ENCODE assay signal across 11 cellular contexts in the genomic region with DNA sequence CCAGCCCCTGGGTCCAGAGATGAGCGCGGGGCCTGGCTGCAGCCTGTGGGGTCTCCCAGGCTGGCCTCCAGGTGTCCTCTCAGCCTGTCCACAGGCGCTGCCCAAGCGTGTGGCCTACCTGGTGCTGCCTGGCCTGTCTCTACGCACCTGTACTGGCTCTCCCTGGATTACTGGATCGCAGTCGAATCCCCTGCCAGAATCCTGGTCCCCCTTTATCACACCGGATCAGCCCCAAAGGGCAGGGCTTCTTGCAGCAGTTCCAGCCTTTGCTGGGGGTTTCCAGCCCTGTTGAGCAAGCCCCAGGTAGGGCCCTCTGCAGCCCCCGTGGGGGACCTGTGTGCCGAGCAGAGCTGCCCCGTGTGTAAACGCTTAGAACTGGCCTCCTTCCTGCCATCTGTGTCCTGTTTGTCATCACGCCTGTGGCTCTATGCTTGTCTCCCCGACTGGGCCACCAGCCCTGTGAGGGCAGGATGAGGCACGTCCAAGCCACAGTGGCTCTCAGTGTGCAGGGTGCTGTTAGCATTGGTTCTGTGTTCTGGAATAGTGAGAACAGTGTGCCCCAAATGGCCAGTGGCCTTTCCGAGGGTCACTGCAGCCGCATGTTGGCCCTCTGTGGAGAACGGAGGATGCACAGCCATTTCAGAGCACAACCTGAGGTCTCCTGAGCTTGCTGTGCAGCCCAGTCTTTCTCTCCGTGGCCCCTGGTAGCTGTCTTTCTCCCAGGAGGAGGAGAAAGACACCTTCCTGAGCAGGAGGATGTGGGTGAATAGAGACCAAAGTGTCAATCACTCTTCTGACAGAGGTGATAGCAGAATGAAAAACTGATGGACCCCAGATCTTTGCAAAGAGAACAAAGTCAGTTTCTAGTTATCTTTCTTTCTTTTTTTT. TPM values are rescaled to one million over a fixed set of nuclear protein-coding genes. Genes with fewer than 3 reads are reported as not detected.
DNase-seq lines count a peak whose midpoint lies in the region; ATAC-seq and TF ChIP-seq lines count a peak whose summit lies in the region.
"Had no signal": no experiment of that assay in that cellular context is flagged by ENCODE, and none has a peak within 500 bp of the region (broad histone marks: within the 10 kb centered on the region; RNA-seq: fewer than 3 reads in every experiment).

No MANE protein-coding gene starts in this region.

- H3K4me3 ChIP-seq in right cardiac atrium (ENCODE audit: low read length) = no peak overlapping the region
- no peak overlapping the region for H3K4me3 ChIP-seq in tibial artery
- H3K4me3 ChIP-seq: upper lobe of left lung had no signal

- H3K4me1 ChIP-seq in right cardiac atrium (ENCODE audit: control insufficient read depth, insufficient read depth, low read length) (peaks cover 3% of the 10 kb centered on the region), tibial artery (peaks cover 5 to 44% (median 30%) of the 10 kb centered on the region in 4 donors)

- H3K9me3 Mint-ChIP-seq in activated T-cell treated with anti-CD3 and anti-CD28 coated beads, Interleukin-2, amount 50 U/mL, for 72 hours = no peaks in the 10 kb centered on the region
- no peaks in the 10 kb centered on the region for H3K9me3 Mint-ChIP-seq in activated T-helper 2 cell treated with anti-CD3 and anti-CD28 coated beads, Interferon-gamma antibody, Interleukin-2, Interleukin-4, amounts not matched to agents 10 μg/mL and 5 μg/mL and 100 μg/mL, durations not matched to agents 14 hours and 24 hours and 36 hours

- peak overlapping the region; percentile 8 for H3K27ac ChIP-seq in right cardiac atrium (ENCODE audit: low read length)
- peak overlapping the region; percentile 44 to 81 for H3K27ac ChIP-seq in tibial artery

- H3K27me3 ChIP-seq in right cardiac atrium (ENCODE audit: control insufficient read depth, insufficient read depth) = no peaks in the 10 kb centered on the region
- H3K27me3 ChIP-seq in tibial artery = no peaks in the 10 kb centered on the region
- H3K27me3 ChIP-seq: upper lobe of left lung had no signal

- H3K9me3 ChIP-seq in right cardiac atrium (ENCODE audit: control insufficient read depth, low read length) (no peaks in the 10 kb centered on the region), tibial artery (no peaks in the 10 kb centered on the region)
- H3K9me3 ChIP-seq: upper lobe of left lung had no signal

- H3K4me3 Mint-ChIP-seq in activated T-cell treated with anti-CD3 and anti-CD28 coated beads, Interleukin-2, amount 50 U/mL, for 72 hours = no peak overlapping the region
- no peak overlapping the region for H3K4me3 Mint-ChIP-seq in activated T-helper 2 cell treated with anti-CD3 and anti-CD28 coated beads, Interferon-gamma antibody, Interleukin-2, Interleukin-4, amounts not matched to agents 10 μg/mL and 5 μg/mL and 100 μg/mL, durations not matched to agents 14 hours and 24 hours and 36 hours (ENCODE audit: low read depth)

- H3K36me3 Mint-ChIP-seq in activated T-cell treated with anti-CD3 and anti-CD28 coated beads, Interleukin-2, amount 50 U/mL, for 72 hours (ENCODE audit: insufficient read depth in 2 of 2) = peaks cover 0 to 3% of the 10 kb centered on the region in 2 donors
- H3K36me3 Mint-ChIP-seq in activated T-helper 2 cell treated with anti-CD3 and anti-CD28 coated beads, Interferon-gamma antibody, Interleukin-2, Interleukin-4, amounts not matched to agents 10 μg/mL and 5 μg/mL and 100 μg/mL, durations not matched to agents 14 hours and 24 hours and 36 hours (ENCODE audit: low read depth) = peaks cover 9% of the 10 kb centered on the region

- H3K27ac Mint-ChIP-seq in activated T-cell treated with anti-CD3 and anti-CD28 coated beads, Interleukin-2, amount 50 U/mL, for 72 hours = peak overlapping the region; percentile 57
- peak overlapping the region; percentile 55 for H3K27ac Mint-ChIP-seq in activated T-helper 2 cell treated with anti-CD3 and anti-CD28 coated beads, Interferon-gamma antibody, Interleukin-2, Interleukin-4, amounts not matched to agents 10 μg/mL and 5 μg/mL and 100 μg/mL, durations not matched to agents 14 hours and 24 hours and 36 hours

- no peaks in the 10 kb centered on the region for H3K36me3 ChIP-seq in tibial artery

- intact Hi-C loops in activated T-helper 2 cell treated with anti-CD3 and anti-CD28 coated beads, Interferon-gamma antibody, Interleukin-2, Interleukin-4, amounts not matched to agents 10 μg/mL and 5 μg/mL and 100 μg/mL, durations not matched to agents 14 hours and 24 hours and 36 hours (cut with micrococcal nuclease) = no loop called here
- intact Hi-C loops in right cardiac atrium (cut with DNase I) = loop anchor here in 1 of 4 donors (10.0 kb wide), 1 partner anchor 59 kb away; a partner anchor contains a TSS
- intact Hi-C loops in tibial artery (cut with DNase I; ENCODE audit: low total_unique reads) = no loop called here

- H3K27me3 Mint-ChIP-seq in activated T-cell treated with anti-CD3 and anti-CD28 coated beads, Interleukin-2, amount 50 U/mL, for 72 hours (ENCODE audit: low read depth) = no peaks in the 10 kb centered on the region
- H3K27me3 Mint-ChIP-seq in activated T-helper 2 cell treated with anti-CD3 and anti-CD28 coated beads, Interferon-gamma antibody, Interleukin-2, Interleukin-4, amounts not matched to agents 10 μg/mL and 5 μg/mL and 100 μg/mL, durations not matched to agents 14 hours and 24 hours and 36 hours (ENCODE audit: low read depth) = no peaks in the 10 kb centered on the region

- TF ChIP-seq CTCF in tibial artery (IDR thresholded peaks at IDR 0.05) = no peak

- 61% methylated on average over 19 of the region's 19 CpGs for WGBS in right cardiac atrium

- peaks cover 4% of the 10 kb centered on the region for H3K4me1 Mint-ChIP-seq in activated T-cell treated with anti-CD3 and anti-CD28 coated beads, Interleukin-2, amount 50 U/mL, for 72 hours (ENCODE audit: low read depth)
- H3K4me1 Mint-ChIP-seq in activated T-helper 2 cell treated with anti-CD3 and anti-CD28 coated beads, Interferon-gamma antibody, Interleukin-2, Interleukin-4, amounts not matched to agents 10 μg/mL and 5 μg/mL and 100 μg/mL, durations not matched to agents 14 hours and 24 hours and 36 hours (ENCODE audit: low read depth) = peaks cover 13% of the 10 kb centered on the region

- no peak for DNase-seq in activated T-cell treated with anti-CD3 and anti-CD28 coated beads, Interleukin-2, amount 50 U/mL, for 72 hours
- no peak for DNase-seq in activated T-cell treated with anti-CD3 and anti-CD28 coated beads, Interleukin-2, amount 50 U/mL, for 1 hour
- DNase-seq in activated T-helper 2 cell treated with anti-CD3 and anti-CD28 coated beads, Interferon-gamma antibody, Interleukin-2, Interleukin-4, amounts not matched to agents 10 μg/mL and 5 μg/mL and 100 μg/mL, durations not matched to agents 14 hours and 24 hours and 36 hours (ENCODE audit: low spot score) = no peak
- DNase-seq in right cardiac atrium (peak in 2 of 3 donors; percentile 45 to 47), tibial artery (no peak), NCI-H1436 treated with DMSO at 0.1 percent for 48 hours (lab: John Stamatoyannopoulos, UW) (no peak), NCI-H748 (lab: John Stamatoyannopoulos, UW; ENCODE audit: unreplicated experiment) (no peak)
- DNase-seq: activated CD4-positive, alpha-beta T cell treated with anti-CD3 and anti-CD28 coated beads, Interleukin-2, amount 50 U/mL, for 4 hours; SW 1271; upper lobe of left lung had no signal

- peak; percentile 15 to 51 for ATAC-seq in activated T-cell treated with anti-CD3 and anti-CD28 coated beads, Interleukin-2, amount 50 U/mL, for 72 hours (replicated peaks in 1 of 2)
- ATAC-seq in right cardiac atrium (no peak), GM19397 (IDR thresholded peaks at IDR 0.05; ENCODE audit: unreplicated experiment) (no peak)

RNA-seq across cellular contexts. Expression of a gene that starts 13.9 kb away (rescaled TPM):
- 10 to 100 TPM; 21.3 to 23.4 TPM for total RNA-seq in activated T-cell treated with anti-CD3 and anti-CD28 coated beads, Interleukin-2, amount 50 U/mL, for 72 hours
- total RNA-seq in activated T-helper 2 cell treated with anti-CD3 and anti-CD28 coated beads, Interferon-gamma antibody, Interleukin-2, Interleukin-4, amounts not matched to agents 10 μg/mL and 5 μg/mL and 100 μg/mL, durations not matched to agents 14 hours and 24 hours and 36 hours = 19.9 and 20.9 TPM in 2 replicates
- total RNA-seq in right cardiac atrium = 10 to 100 TPM; 18.7 to 28.5 (median 26.0) TPM
- 32.9 TPM for polyA plus RNA-seq in right cardiac atrium

RNA-seq across cellular contexts. Expression of a gene that starts 13.9 kb away (rescaled TPM):
- total RNA-seq in activated T-cell treated with anti-CD3 and anti-CD28 coated beads, Interleukin-2, amount 50 U/mL, for 72 hours = 100 to 1,000 TPM in 1 of 2 donors, 10 to 100 TPM in 1; 97.4 to 101 TPM
- total RNA-seq in activated T-helper 2 cell treated with anti-CD3 and anti-CD28 coated beads, Interferon-gamma antibody, Interleukin-2, Interleukin-4, amounts not matched to agents 10 μg/mL and 5 μg/mL and 100 μg/mL, durations not matched to agents 14 hours and 24 hours and 36 hours = 93.4 and 95.6 TPM in 2 replicates
- total RNA-seq in right cardiac atrium = 10 to 100 TPM; 69.6 to 89.3 (median 84.4) TPM
- 102 TPM for polyA plus RNA-seq in right cardiac atrium

Comparison
In these comparisons a context has a peak if more than half of its experiments do, and no peak if none do; other contexts are left out.
1. ATAC-seq: peak in activated T-cell treated with anti-CD3 and anti-CD28 coated beads, Interleukin-2, amount 50 U/mL, for 72 hours (2 of 2); none in right cardiac atrium (0 of 2) and GM19397 (single experiment).
2. DNase-seq: peak in right cardiac atrium (2 of 3); none in activated T-cell treated with anti-CD3 and anti-CD28 coated beads, Interleukin-2, amount 50 U/mL, for 72 hours (0 of 2), activated T-cell treated with anti-CD3 and anti-CD28 coated beads, Interleukin-2, amount 50 U/mL, for 1 hour (single experiment), activated T-helper 2 cell treated with anti-CD3 and anti-CD28 coated beads, Interferon-gamma antibody, Interleukin-2, Interleukin-4, amounts not matched to agents 10 μg/mL and 5 μg/mL and 100 μg/mL, durations not matched to agents 14 hours and 24 hours and 36 hours (single experiment), tibial artery (0 of 2), NCI-H1436 treated with DMSO at 0.1 percent for 48 hours (single experiment) and NCI-H748 (single experiment).